8 cellular contexts compared by ENCODE assay signal in genomic region chr3:121995190-121996137, GRCh38. TPM values are rescaled to one million over a fixed set of nuclear protein-coding genes. Genes with fewer than 3 reads are reported as not detected.
DNase-seq lines count a peak whose midpoint lies in the region; ATAC-seq, FAIRE-seq and TF ChIP-seq lines count a peak whose summit lies in the region.

No MANE protein-coding gene starts in this region.

- peaks cover 74% of the 10 kb centered on the region for H3K4me1 ChIP-seq in Karpas-422 (ENCODE audit: low read length)
- H3K4me1 ChIP-seq in H1 (replicated peaks in 1 of 4; ENCODE audit: control insufficient read depth in 3 of 4, insufficient read depth in 4 of 4, low read length in 3 of 4): peaks cover 0 to 8% (median 3%) of the 10 kb centered on the region in 4 experiments; a peak in 5 of 7 replicates
- peaks cover 2% of the 10 kb centered on the region for H3K4me1 ChIP-seq in mesendoderm (ENCODE audit: control insufficient read depth, low read depth, low read length)

- no peaks in the 10 kb centered on the region for H3K9me3 ChIP-seq in Karpas-422 (ENCODE audit: low read length)
- H3K9me3 ChIP-seq in SU-DHL-6 (ENCODE audit: insufficient read depth, low read length): no peaks in the 10 kb centered on the region
- no peaks in the 10 kb centered on the region for H3K9me3 ChIP-seq in H1 (ENCODE audit: insufficient read depth in 2 of 2, low read depth in 1 of 2, low read length in 1 of 2)

- peak overlapping the region; percentile 24 for H4K5ac ChIP-seq in H1 (ENCODE audit: insufficient read length, low read depth, low read length)
- H4K5ac ChIP-seq in mesendoderm (ENCODE audit: low read length): no peak overlapping the region

- peak; percentile 52 for ATAC-seq in GM18907 (IDR thresholded peaks at IDR 0.05; ENCODE audit: unreplicated experiment)
- no peak for ATAC-seq in HG03342 (IDR thresholded peaks at IDR 0.05; ENCODE audit: unreplicated experiment)
- no peak for ATAC-seq in HG02938 (IDR thresholded peaks at IDR 0.05; ENCODE audit: unreplicated experiment)

- H3K4ac ChIP-seq in H1 (replicated peaks; ENCODE audit: insufficient read length, low read depth, low read length) (no peak overlapping the region), mesendoderm (ENCODE audit: low read depth, low read length) (no peak overlapping the region)

- CTCF ChIA-PET in Calu3 (lab: Charles Lee) (interaction anchor here (0.7 to 1.6 kb wide), 7 partner anchors 16 to 160 kb away, joined by 3 to 8 read pairs (median 5); partner anchors contain the start of genes EAF2, IQCB1 and SLC15A2), H1 (lab: Charles Lee; ENCODE audit: partially characterized antibody) (interaction anchor here (0.7 to 4.8 kb wide), 60 partner anchors 8 to 551 kb away, joined by 3 to 64 read pairs (median 4); partner anchors contain the start of genes ILDR1, POLQ and SLC15A2)

- H3K79me1 ChIP-seq in H1 (ENCODE audit: low read depth, low read length): no peaks in the 10 kb centered on the region
- H3K79me1 ChIP-seq in mesendoderm (ENCODE audit: low read length): no peaks in the 10 kb centered on the region

- H3K23ac ChIP-seq in H1 (ENCODE audit: insufficient read length): no peak overlapping the region
- H3K23ac ChIP-seq in mesendoderm (ENCODE audit: low read length): no peak overlapping the region

- H2AFZ ChIP-seq in Karpas-422 (ENCODE audit: low read length) (peak overlapping the region; percentile 25; the same call in 1 of the 2 replicates), SU-DHL-6 (ENCODE audit: low read depth, low read length, severe bottlenecking) (peak overlapping the region; percentile 4), H1 (ENCODE audit: low read length) (peak overlapping the region; percentile 93)

- no peaks in the 10 kb centered on the region for H3K9me3 Mint-ChIP-seq in Calu3 (ENCODE audit: low read depth, unreplicated experiment)

- H3K27me3 Mint-ChIP-seq in Calu3 (ENCODE audit: unreplicated experiment): no peaks in the 10 kb centered on the region

- H2BK120ac ChIP-seq in H1 (replicated peaks; ENCODE audit: low read depth, low read length): no peak overlapping the region
- H2BK120ac ChIP-seq in mesendoderm (ENCODE audit: low read depth, low read length): no peak overlapping the region

- H3K14ac ChIP-seq in H1 (ENCODE audit: insufficient read length): no peak overlapping the region

- peak overlapping the region; percentile 40 for H3K4me2 ChIP-seq in Karpas-422 (ENCODE audit: low read depth, low read length, poor library complexity, severe bottlenecking)
- peak overlapping the region; percentile 50 for H3K4me2 ChIP-seq in SU-DHL-6 (ENCODE audit: low read depth, low read length, poor library complexity, severe bottlenecking)
- no peak overlapping the region for H3K4me2 ChIP-seq in H1 (ENCODE audit: insufficient read depth in 1 of 2, low read depth in 2 of 2, low read length in 2 of 2)
- no peak overlapping the region for H3K4me2 ChIP-seq in mesendoderm (ENCODE audit: low read length)

- TF ChIP-seq EP300 in H1 (IDR thresholded peaks at IDR 0.05; ENCODE audit: borderline replicate concordance in 1 of 2, low read depth in 2 of 2, low read length in 2 of 2): no peak

- H3K36me3 Mint-ChIP-seq in Calu3 (ENCODE audit: insufficient read depth, unreplicated experiment): peaks cover 5% of the 10 kb centered on the region

- H3K18ac ChIP-seq in H1 (ENCODE audit: extremely low read depth, low read length) (no peak overlapping the region; the same call in 1 of the 2 replicates), mesendoderm (ENCODE audit: low read length) (peak overlapping the region; percentile 56)

- peak overlapping the region; percentile 6; the same call in 1 of the 2 replicates for H2BK5ac ChIP-seq in H1 (ENCODE audit: low read depth, low read length)
- no peak overlapping the region for H2BK5ac ChIP-seq in mesendoderm (ENCODE audit: low read length)

- intact Hi-C loops in Calu3 (cut with micrococcal nuclease; ENCODE audit: unreplicated experiment): loop anchor here (1.0 to 10.0 kb wide), 4 partner anchors 112 to 448 kb away; partner anchors contain the start of gene POLQ

- H4K91ac ChIP-seq in H1 (replicated peaks; ENCODE audit: insufficient read length, low read length): peak overlapping the region; percentile 51

- H3K56ac ChIP-seq in H1 (replicated peaks; ENCODE audit: insufficient read length, low read depth, low read length) (no peak overlapping the region), mesendoderm (ENCODE audit: low read length) (peak overlapping the region; percentile 63)

- H3K36me3 ChIP-seq in Karpas-422 (ENCODE audit: insufficient read depth, low read length): no peaks in the 10 kb centered on the region
- H3K36me3 ChIP-seq in SU-DHL-6 (ENCODE audit: low read length): no peaks in the 10 kb centered on the region; the same call in 1 of the 2 replicates
- H3K36me3 ChIP-seq in H1 (ENCODE audit: control insufficient read depth in 2 of 4, insufficient read depth in 4 of 4, low read length in 3 of 4): no peaks in the 10 kb centered on the region
- no peaks in the 10 kb centered on the region for H3K36me3 ChIP-seq in mesendoderm (ENCODE audit: control insufficient read depth, insufficient read depth, low read length)

- H3K9me2 ChIP-seq in Karpas-422 (replicated peaks; ENCODE audit: insufficient read depth, low read length): no peaks in the 10 kb centered on the region
- H3K9me2 ChIP-seq in SU-DHL-6 (replicated peaks; ENCODE audit: insufficient read depth, low read length): no peaks in the 10 kb centered on the region

- H4K8ac ChIP-seq in H1 (ENCODE audit: extremely low read depth, insufficient read depth, low read length) (peak overlapping the region; percentile 86), mesendoderm (ENCODE audit: low read depth, low read length) (no peak overlapping the region)

- H3K27ac Mint-ChIP-seq in Calu3 (ENCODE audit: unreplicated experiment): peak overlapping the region; percentile 89

- TF ChIP-seq POLR2A in H1 (IDR thresholded peaks at IDR 0.05; ENCODE audit: control extremely low read depth in 1 of 2, low read depth in 2 of 2, low read length in 2 of 2): no peak

- H3K27ac ChIP-seq in Karpas-422 (ENCODE audit: low read length) (peak overlapping the region; percentile 96), SU-DHL-6 (ENCODE audit: low read depth, low read length) (peak overlapping the region; percentile 85), H1 (ENCODE audit: low read depth, low read length) (no peak overlapping the region), mesendoderm (ENCODE audit: low read depth, low read length) (no peak overlapping the region)

- H3K27me3 ChIP-seq in Karpas-422 (ENCODE audit: low read length): no peaks in the 10 kb centered on the region
- no peaks in the 10 kb centered on the region for H3K27me3 ChIP-seq in SU-DHL-6 (ENCODE audit: low read length)
- H3K27me3 ChIP-seq in H1 (replicated peaks in 1 of 4; ENCODE audit: control insufficient read depth in 3 of 4, extremely low read depth in 1 of 4, insufficient read depth in 3 of 4, low read length in 3 of 4): no peaks in the 10 kb centered on the region
- no peaks in the 10 kb centered on the region for H3K27me3 ChIP-seq in mesendoderm (ENCODE audit: insufficient read depth, low read length, poor library complexity)

- TF ChIP-seq RAD21 in H1 (IDR thresholded peaks at IDR 0.05 in 1 of 2, conservative IDR thresholded peaks at IDR 0.05 in 1 of 2; ENCODE audit: low read depth in 2 of 2, low read length in 2 of 2): peak; percentile 84 to 87

- H2BK20ac ChIP-seq in H1 (ENCODE audit: low read length): no peak overlapping the region

- H3K79me2 ChIP-seq in Karpas-422 (ENCODE audit: low read length) (no peaks in the 10 kb centered on the region), SU-DHL-6 (ENCODE audit: insufficient read depth, low read length) (no peaks in the 10 kb centered on the region), H1 (ENCODE audit: control insufficient read depth in 1 of 2, insufficient read depth in 2 of 2, low read length in 2 of 2) (no peaks in the 10 kb centered on the region), mesendoderm (ENCODE audit: control insufficient read depth, insufficient read depth, low read length) (no peaks in the 10 kb centered on the region)

- TF ChIP-seq CTCF in Calu3 (IDR thresholded peaks at IDR 0.05; ENCODE audit: unreplicated experiment): peak; percentile 54
- TF ChIP-seq CTCF in SU-DHL-6 (IDR thresholded peaks at IDR 0.05; ENCODE audit: insufficient read depth, low read length, poor library complexity, severe bottlenecking): peak; percentile 81
- TF ChIP-seq CTCF in H1 (IDR thresholded peaks at IDR 0.05; ENCODE audit: control extremely low read depth in 1 of 3, insufficient read depth in 1 of 3, low read depth in 1 of 3, low read length in 3 of 3): peak; percentile 79 to 94 (median 92)

- POLR2A ChIA-PET in H1 (lab: Charles Lee; ENCODE audit: partially characterized antibody): interaction anchor here (0.7 kb wide), 2 partner anchors 47 to 101 kb away, joined by 3 read pairs; no protein-coding TSS in a partner anchor

- WGBS in H1 (ENCODE audit: extremely low coverage in 1 of 2, insufficient coverage in 1 of 2, insufficient read length in 1 of 2, insufficient replicate concordance in 2 of 2, low coverage in 1 of 2, low lambda C conversion rate in 2 of 2, missing lambda C conversion rate in 1 of 2), 2 experiments: 68% methylated on average over 14 of the region's 14 CpGs; no CpG with 5 or more reads in 1 of the 2 experiments
- no CpG with 5 or more reads among the region's 14 CpGs for WGBS in mesendoderm (ENCODE audit: extremely low coverage, insufficient coverage, low lambda C conversion rate)

- no peaks in the 10 kb centered on the region for H3K23me2 ChIP-seq in H1 (ENCODE audit: low read depth, low read length)

- H3K4me1 Mint-ChIP-seq in Calu3 (ENCODE audit: low read depth, unreplicated experiment): peaks cover 37% of the 10 kb centered on the region

- BruUV-seq in Calu3 (replicated peaks; lab: Mats Ljungman, UMichigan): no TSS peak

- FAIRE-seq in H1 (lab: Jason Lieb, UNC): peak; percentile 62

- H4K20me1 ChIP-seq in Karpas-422 (ENCODE audit: insufficient read depth, low read depth, low read length) (no peaks in the 10 kb centered on the region), SU-DHL-6 (ENCODE audit: low read depth, low read length) (no peaks in the 10 kb centered on the region), H1 (replicated peaks in 1 of 2; ENCODE audit: control insufficient read depth in 1 of 2, insufficient read depth in 2 of 2, low read length in 2 of 2) (no peaks in the 10 kb centered on the region)

- peaks cover 25% of the 10 kb centered on the region for H3F3A ChIP-seq in SU-DHL-6 (ENCODE audit: insufficient read depth)

- peak; percentile 82 for DNase-seq in Calu3
- DNase-seq in Karpas-422: peak; percentile 91
- peak; percentile 53 to 70 for DNase-seq in H1 (ENCODE audit: low read depth in 1 of 2, low spot score in 2 of 2)
- DNase-seq in mesendoderm: peak; percentile 90

- no peak overlapping the region for H3K4me3 ChIP-seq in Karpas-422 (ENCODE audit: low read length)
- H3K4me3 ChIP-seq in SU-DHL-6 (ENCODE audit: insufficient read depth, low read length, poor library complexity, severe bottlenecking): no peak overlapping the region
- H3K4me3 ChIP-seq in H1 (ENCODE audit: extremely low read depth in 1 of 4, insufficient read depth in 2 of 4, low read depth in 3 of 4, low read length in 4 of 4): no peak overlapping the region
- H3K4me3 ChIP-seq in mesendoderm (ENCODE audit: low read length): no peak overlapping the region

- no peak overlapping the region for H3K4me3 Mint-ChIP-seq in Calu3 (ENCODE audit: low read depth, unreplicated experiment)

- H3K9ac ChIP-seq in Karpas-422 (ENCODE audit: low read length) (peak overlapping the region; percentile 57), SU-DHL-6 (ENCODE audit: low read length) (peak overlapping the region; percentile 38), H1 (replicated peaks in 1 of 4; ENCODE audit: extremely low read depth in 1 of 4, low read depth in 3 of 4, low read length in 3 of 4) (no peak overlapping the region), mesendoderm (ENCODE audit: low read length) (no peak overlapping the region)

- H2AK5ac ChIP-seq in H1 (ENCODE audit: low read depth, low read length) (no peak overlapping the region), mesendoderm (ENCODE audit: low read length) (no peak overlapping the region)

- H2BK15ac ChIP-seq in H1 (ENCODE audit: low read length) (peak overlapping the region; percentile 63; the same call in 1 of the 2 replicates), mesendoderm (replicated peaks; ENCODE audit: low read depth) (no peak overlapping the region)

- no peak overlapping the region for H2BK12ac ChIP-seq in H1 (ENCODE audit: low read depth, low read length)

RNA-seq across cellular contexts. Expression of gene ILDR1, which starts 26.6 kb away (rescaled TPM):
- total RNA-seq in Calu3 (2022): 15.7 and 17.0 TPM in 2 replicates
- total RNA-seq in Karpas-422 (2014; rRNA removed; shearing (Covaris generic); ENCODE audit: low replicate concordance): 0.52 and 0.76 TPM in 2 replicates
- total RNA-seq in H1 (2021; fragmentation: NEBNext Ultra II Directional; extraction: Animal tissue kit (Norgen Biotek cat#: 25700)): 1.6 and 1.8 TPM in 2 replicates
- 1.8 and 2.7 TPM in 2 replicates for polyA plus RNA-seq in H1 (2011; rRNA removed)
- polyA plus RNA-seq in H1 (2011; cell fraction: cytosol; rRNA removed): 2.2 TPM
- polyA plus RNA-seq in H1 (2011; cell fraction: nucleus; rRNA removed): 2.3 TPM
- 1.3 to 2.2 TPM (median 1.5 TPM) in 4 replicates for polyA plus RNA-seq in H1 (2012, experiment 1 of 2)
- 0.76 TPM for polyA plus RNA-seq in H1 (2012, experiment 2 of 2)
- 2.1 TPM for polyA plus RNA-seq in H1 (2013, experiment 1 of 2)
- polyA plus RNA-seq in H1 (2013, experiment 2 of 2): 1.9 TPM
- 6.9 and 12.3 TPM in 2 replicates for polyA minus RNA-seq in H1 (2011; rRNA and poly(A)+ RNA removed)
- 2.7 TPM for polyA minus RNA-seq in H1 (2011; cell fraction: cytosol; rRNA and poly(A)+ RNA removed)
- 6.4 TPM for polyA minus RNA-seq in H1 (2011; cell fraction: nucleus; rRNA and poly(A)+ RNA removed)
- polyA plus RNA-seq in mesendoderm (2013, experiment 1 of 2): 0.34 TPM
- 0.28 TPM for polyA plus RNA-seq in mesendoderm (2013, experiment 2 of 2)

RNA-seq across cellular contexts. Expression of gene CD86, which starts 59.7 kb away (rescaled TPM):
- total RNA-seq in Calu3 (2022): 0.24 TPM in 1 of 2 replicates, not detected in the other
- 8.5 and 24.4 TPM in 2 replicates for total RNA-seq in Karpas-422 (2014; rRNA removed; shearing (Covaris generic); ENCODE audit: low replicate concordance)
- 0.30 and 0.40 TPM in 2 replicates for total RNA-seq in H1 (2021; fragmentation: NEBNext Ultra II Directional; extraction: Animal tissue kit (Norgen Biotek cat#: 25700))
- polyA plus RNA-seq in H1 (2011; rRNA removed): 0.11 and 0.12 TPM in 2 replicates
- 0.09 TPM for polyA plus RNA-seq in H1 (2011; cell fraction: cytosol; rRNA removed)
- 0.13 TPM for polyA plus RNA-seq in H1 (2011; cell fraction: nucleus; rRNA removed)
- 0.11 to 0.16 TPM (median 0.14 TPM) in 3 of 4 replicates, not detected in the other for polyA plus RNA-seq in H1 (2012, experiment 1 of 2)
- not detected for polyA plus RNA-seq in H1 (2012, experiment 2 of 2)
- polyA plus RNA-seq in H1 (2013, experiment 1 of 2): 0.59 TPM
- polyA plus RNA-seq in H1 (2013, experiment 2 of 2): 0.40 TPM
- polyA minus RNA-seq in H1 (2011; rRNA and poly(A)+ RNA removed): 0.63 TPM in 1 of 2 replicates, not detected in the other
- not detected for polyA minus RNA-seq in H1 (2011; cell fraction: cytosol; rRNA and poly(A)+ RNA removed)
- polyA minus RNA-seq in H1 (2011; cell fraction: nucleus; rRNA and poly(A)+ RNA removed): not detected
- 0.14 TPM for polyA plus RNA-seq in mesendoderm (2013, experiment 1 of 2)
- polyA plus RNA-seq in mesendoderm (2013, experiment 2 of 2): 0.11 TPM

Comparison
In these comparisons a context has a peak if more than half of its experiments do, and no peak if none do; other contexts are left out.
1. H2AFZ ChIP-seq: peak in every context shown above with its lines; median percentile 93 in H1; 25 in Karpas-422; 4 in SU-DHL-6.
2. H3K27ac ChIP-seq: peak in Karpas-422 (single experiment) and SU-DHL-6 (single experiment); none in H1 (single experiment) and mesendoderm (single experiment).
3. H3K4me2 ChIP-seq: peak in Karpas-422 (single experiment) and SU-DHL-6 (single experiment); none in H1 (0 of 2) and mesendoderm (single experiment).
4. H3K9ac ChIP-seq: peak in Karpas-422 (single experiment) and SU-DHL-6 (single experiment); none in H1 (0 of 4) and mesendoderm (single experiment).
5. Peak in every context shown above with its lines, with median percentiles within 50 percentile points of each other: DNase-seq and CTCF ChIP-seq.